ENCODE assay signal across 14 cellular contexts in the genomic region with DNA sequence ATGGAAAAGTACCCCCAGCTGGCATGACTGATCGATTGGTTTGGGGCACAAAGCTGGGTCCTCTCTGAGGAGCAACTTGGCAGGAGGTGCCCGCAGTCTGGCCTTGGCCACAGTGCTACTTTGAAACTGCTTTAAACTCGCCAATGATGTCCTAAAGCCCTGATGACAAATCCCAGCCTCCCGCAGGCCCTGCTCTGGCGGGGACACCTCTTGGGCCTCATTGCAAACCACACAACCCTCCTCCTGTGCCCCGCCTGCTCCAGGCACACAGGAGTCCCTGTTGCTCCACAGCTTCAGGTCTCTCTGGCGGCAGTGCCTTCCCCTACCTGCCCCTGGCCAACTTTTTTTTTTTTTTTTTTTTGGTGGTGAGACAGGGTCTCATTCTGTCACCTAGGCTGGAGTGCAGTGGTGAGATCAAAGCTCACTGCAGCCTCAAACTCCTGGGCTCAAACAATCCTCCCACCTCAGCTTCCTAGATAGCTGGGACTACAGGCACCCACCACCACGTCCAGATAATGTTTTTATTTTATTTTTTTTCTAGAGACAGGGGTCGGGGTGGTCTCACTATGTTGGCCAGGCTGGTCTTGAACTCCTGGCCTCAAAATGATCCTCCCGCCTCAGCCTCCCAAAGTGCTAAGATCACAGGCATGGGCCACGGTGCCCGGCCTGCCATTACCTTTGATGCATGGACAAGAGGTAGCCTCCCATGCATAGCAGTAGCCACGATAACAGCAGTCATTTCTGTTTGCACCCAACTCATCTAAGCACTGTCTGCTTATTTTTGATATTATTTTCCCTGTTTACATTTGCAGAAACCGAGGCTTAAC. TPM values are rescaled to one million over a fixed set of nuclear protein-coding genes. Genes with fewer than 3 reads are reported as not detected.
DNase-seq lines count a peak whose midpoint lies in the region; ATAC-seq and TF ChIP-seq lines count a peak whose summit lies in the region.
"Had no signal": no experiment of that assay in that cellular context is flagged by ENCODE, and none has a peak within 500 bp of the region (broad histone marks: within the 10 kb centered on the region; RNA-seq: fewer than 3 reads in every experiment).

No MANE protein-coding gene starts in this region.

- peak overlapping the region; percentile 98 for H3K27ac ChIP-seq in DOHH2 (ENCODE audit: low read depth, low read length)
- H3K27ac ChIP-seq in smooth muscle cell (ENCODE audit: low read depth), result no peak overlapping the region
- no peak overlapping the region for H3K27ac ChIP-seq in WERI-Rb-1
- H3K27ac ChIP-seq: GM23248, KMS-11 had no signal

- H4K20me1 ChIP-seq in DOHH2 (ENCODE audit: control insufficient read depth, insufficient read depth, low read depth, low read length) (no peaks in the 10 kb centered on the region), smooth muscle cell (ENCODE audit: low read depth) (no peaks in the 10 kb centered on the region)

- H3K4me2 ChIP-seq in DOHH2 (ENCODE audit: low read length), result peak overlapping the region; percentile 80
- peak overlapping the region; percentile 46 for H3K4me2 ChIP-seq in smooth muscle cell
- H3K4me2 ChIP-seq: KMS-11 had no signal

- H3K9me3 ChIP-seq in DOHH2 (ENCODE audit: control insufficient read depth, insufficient read depth, low read length), result no peaks in the 10 kb centered on the region
- H3K9me3 ChIP-seq in smooth muscle cell (replicated peaks; ENCODE audit: low read depth), result no peaks in the 10 kb centered on the region
- no peaks in the 10 kb centered on the region for H3K9me3 ChIP-seq in WERI-Rb-1 (ENCODE audit: severe bottlenecking)

- no peak overlapping the region for H2AFZ ChIP-seq in smooth muscle cell (ENCODE audit: low read depth)
- H2AFZ ChIP-seq: GM23248 had no signal

- H3K27me3 ChIP-seq in DOHH2 (ENCODE audit: control insufficient read depth, low read length) (no peaks in the 10 kb centered on the region), smooth muscle cell (ENCODE audit: low read depth) (no peaks in the 10 kb centered on the region), WERI-Rb-1 (ENCODE audit: insufficient read depth, low read depth, severe bottlenecking) (no peaks in the 10 kb centered on the region)

- H3K4me3 ChIP-seq in DOHH2 (ENCODE audit: low read length) (peak overlapping the region; percentile 50), epithelial cell of esophagus (ENCODE audit: low read length) (no peak overlapping the region), smooth muscle cell (no peak overlapping the region), WERI-Rb-1 (ENCODE audit: low read depth, low read length) (no peak overlapping the region)
- H3K4me3 ChIP-seq: GM23248 had no signal

- peaks cover 92% of the 10 kb centered on the region for H3K4me1 ChIP-seq in DOHH2 (ENCODE audit: control insufficient read depth, low read length)
- peaks cover 18% of the 10 kb centered on the region for H3K4me1 ChIP-seq in smooth muscle cell (ENCODE audit: low read depth)

- H3K9me2 ChIP-seq in DOHH2 (replicated peaks; ENCODE audit: control insufficient read depth, low read length), result no peaks in the 10 kb centered on the region

- WGBS in smooth muscle cell (ENCODE audit: low lambda C conversion rate), result 65% methylated on average over 14 of the region's 14 CpGs

- H3K79me2 ChIP-seq in DOHH2 (ENCODE audit: control insufficient read depth, low read length), result no peaks in the 10 kb centered on the region
- no peaks in the 10 kb centered on the region for H3K79me2 ChIP-seq in smooth muscle cell (ENCODE audit: low read depth)

- no peaks in the 10 kb centered on the region for H3K36me3 ChIP-seq in DOHH2 (ENCODE audit: control insufficient read depth, low read length)
- no peaks in the 10 kb centered on the region for H3K36me3 ChIP-seq in smooth muscle cell (ENCODE audit: low read depth)
- no peaks in the 10 kb centered on the region for H3K36me3 ChIP-seq in WERI-Rb-1

- TF ChIP-seq CTCF in DOHH2 (IDR thresholded peaks at IDR 0.05; ENCODE audit: low read depth, low read length, poor library complexity, severe bottlenecking), result no peak
- TF ChIP-seq CTCF in epithelial cell of esophagus (IDR thresholded peaks at IDR 0.05; ENCODE audit: insufficient read depth, low read depth, low read length, missing control alignments), result no peak
- TF ChIP-seq CTCF in smooth muscle cell (IDR thresholded peaks at IDR 0.05; ENCODE audit: borderline replicate concordance, insufficient read depth, poor library complexity, severe bottlenecking), result no peak
- TF ChIP-seq CTCF in WERI-Rb-1 (IDR thresholded peaks at IDR 0.05; ENCODE audit: low read depth, low read length), result no peak

- no peak for ATAC-seq in GM18502 (IDR thresholded peaks at IDR 0.05; ENCODE audit: poor library complexity, unreplicated experiment)

- DNase-seq in NOMO-1 treated with dmso at 0.1 percent for 144 hours (lab: John Stamatoyannopoulos, UW; ENCODE audit: unreplicated experiment) (peak; percentile 34), epithelial cell of esophagus (ENCODE audit: low read depth) (peak; percentile 49), smooth muscle cell (lab: John Stamatoyannopoulos, UW; ENCODE audit: unreplicated experiment) (no peak), NCI-H1436 treated with DMSO at 0.1 percent for 48 hours (lab: John Stamatoyannopoulos, UW) (no peak), epidermal melanocyte (ENCODE audit: insufficient read length, low spot score) (no peak), WERI-Rb-1 (no peak)
- DNase-seq: activated B cell treated with CpG ODN at 0.5 μM for 24 hours; glutamatergic neuron; GM23248; NK-92 treated with Interleukin-12 subunit alpha and Interleukin-12 subunit beta, amount 100 ng/mL, for 24 hours; stimulated activated CD4-positive, alpha-beta T cell treated with anti-CD3 and anti-CD28 coated beads, Interleukin-4, amount 100 ng/mL, for 1 hour had no signal

- H3K9ac ChIP-seq in smooth muscle cell (ENCODE audit: low read depth), result no peak overlapping the region
- H3K9ac ChIP-seq: GM23248, KMS-11 had no signal

- H3F3A ChIP-seq in DOHH2 (ENCODE audit: control insufficient read depth, insufficient read depth), result peaks cover 39% of the 10 kb centered on the region
- no peaks in the 10 kb centered on the region for H3F3A ChIP-seq in smooth muscle cell (ENCODE audit: low read depth)

RNA-seq across cellular contexts. Expression of a gene that starts 37.8 kb away (rescaled TPM):
- 6.4 and 8.2 TPM in 2 replicates for total RNA-seq in smooth muscle cell
- polyA plus RNA-seq in smooth muscle cell, result 10.1 and 10.9 TPM in 2 replicates

RNA-seq across cellular contexts. Expression of a gene that starts 43.7 kb away (rescaled TPM):
- 40.4 and 77.9 TPM in 2 replicates for total RNA-seq in smooth muscle cell
- polyA plus RNA-seq in smooth muscle cell, result 72.6 and 98.0 TPM in 2 replicates

Comparison
In these comparisons a context has a peak if more than half of its experiments do, and no peak if none do; other contexts are left out.
1. DNase-seq: peak in NOMO-1 treated with dmso at 0.1 percent for 144 hours (single experiment) and epithelial cell of esophagus (single experiment); none in smooth muscle cell (single experiment), NCI-H1436 treated with DMSO at 0.1 percent for 48 hours (single experiment), epidermal melanocyte (single experiment) and WERI-Rb-1 (single experiment).